ENCODE assay signal across 1 cellular context in the genomic region with DNA sequence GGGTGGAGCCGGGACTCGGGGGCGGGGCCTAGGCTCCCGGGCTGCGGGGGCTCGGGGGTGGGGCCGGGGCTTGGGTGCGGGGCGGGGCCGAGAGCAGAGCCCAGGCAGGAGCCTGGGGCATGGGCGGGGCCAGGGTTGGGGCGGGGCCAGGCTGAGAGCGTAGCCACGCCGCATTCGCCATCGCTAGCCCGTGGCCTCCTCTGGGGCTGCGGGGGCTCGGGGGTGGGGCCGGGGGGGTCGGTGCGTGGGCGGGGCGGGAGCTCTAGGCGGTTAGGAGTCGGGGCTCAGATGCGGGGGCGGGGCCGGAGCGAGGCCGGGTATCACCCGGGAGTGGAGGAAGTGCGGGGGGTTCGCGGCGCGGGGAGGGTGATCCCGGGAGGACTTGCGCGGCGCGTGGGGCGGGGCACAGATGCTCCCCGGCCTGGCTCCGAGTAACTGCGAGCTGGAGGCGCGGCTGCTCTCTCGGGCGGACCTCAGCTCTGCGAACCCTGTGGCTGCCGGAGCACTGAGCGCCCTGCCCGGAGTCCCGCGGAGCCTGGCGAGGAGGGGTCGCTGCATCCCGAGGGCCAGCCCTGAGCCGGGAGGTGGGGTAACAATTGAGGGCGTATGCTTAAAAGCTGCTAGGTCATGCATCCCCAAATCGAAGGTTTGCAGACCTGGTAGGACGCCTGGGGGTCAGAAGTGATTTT.
A peak's percentile ranks its signal among the peaks of the same experiment; 100 is the strongest.
TF ChIP-seq lines count a peak whose summit lies in the region.

No MANE protein-coding gene starts in this region.

TF ChIP-seq in HepG2, 621 proteins besides CTCF, POLR2A, EP300 and RAD21 (continued from another document and continues in another):
- TF ChIP-seq, protein P1, sequence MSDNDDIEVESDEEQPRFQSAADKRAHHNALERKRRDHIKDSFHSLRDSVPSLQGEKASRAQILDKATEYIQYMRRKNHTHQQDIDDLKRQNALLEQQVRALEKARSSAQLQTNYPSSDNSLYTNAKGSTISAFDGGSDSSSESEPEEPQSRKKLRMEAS (IDR thresholded peaks at IDR 0.05): 0 out of 2 replicates have a peak, but pooled peaks have one; percentile 20
- TF ChIP-seq PITX1 (CRISPR knock-in tag; IDR thresholded peaks at IDR 0.05) (peak; percentile 69), ZSCAN20 (CRISPR knock-in tag; IDR thresholded peaks at IDR 0.05; ENCODE audit: borderline replicate concordance) (0 out of 2 replicates have a peak, but pooled peaks have one; percentile 44), ZNF343 (CRISPR knock-in tag; IDR thresholded peaks at IDR 0.05) (peak; percentile 16; the same call in 1 of the 2 replicates), HOXA7 (CRISPR knock-in tag; IDR thresholded peaks at IDR 0.05) (no peak), HNRNPH1 (optimal IDR thresholded peaks at IDR 0.05; ENCODE audit: low read depth, low read length) (no peak), ATF7-NPFF (CRISPR knock-in tag; IDR thresholded peaks at IDR 0.05; ENCODE audit: low read depth) (peak; percentile 92), PHB2 (IDR thresholded peaks at IDR 0.05; ENCODE audit: partially characterized antibody) (no peak), ZMYM4 (CRISPR knock-in tag; IDR thresholded peaks at IDR 0.05) (peak; percentile 74), ZNF451 (CRISPR knock-in tag; IDR thresholded peaks at IDR 0.05) (peak; percentile 66; the same call in 1 of the 2 replicates), CENPT (CRISPR knock-in tag; IDR thresholded peaks at IDR 0.05; ENCODE audit: low read depth) (no peak), ZNF768 (CRISPR knock-in tag; IDR thresholded peaks at IDR 0.05) (peak; percentile 77; the same call in 1 of the 2 replicates), KLF9 (CRISPR knock-in tag; IDR thresholded peaks at IDR 0.05; ENCODE audit: low read depth) (peak; percentile 36; the same call in 1 of the 2 replicates), ZSCAN12 (CRISPR knock-in tag; IDR thresholded peaks at IDR 0.05) (no peak), ZNF263 (CRISPR knock-in tag; IDR thresholded peaks at IDR 0.05) (peak; percentile 100), HOXA5 (CRISPR knock-in tag; IDR thresholded peaks at IDR 0.05) (peak; percentile 74; the same call in 1 of the 2 replicates), ZNF550 (CRISPR knock-in tag; IDR thresholded peaks at IDR 0.05; ENCODE audit: borderline replicate concordance) (no peak), AKAP8 (CRISPR knock-in tag; IDR thresholded peaks at IDR 0.05) (no peak; the same call in 1 of the 2 replicates), ZNF7 (CRISPR knock-in tag; IDR thresholded peaks at IDR 0.05) (no peak), ARNT2 (CRISPR knock-in tag; IDR thresholded peaks at IDR 0.05; ENCODE audit: low read depth) (peak; percentile 49; the same call in 1 of the 2 replicates), ZNF841 (CRISPR knock-in tag; IDR thresholded peaks at IDR 0.05; ENCODE audit: borderline replicate concordance) (no peak), ZNF484 (CRISPR knock-in tag; IDR thresholded peaks at IDR 0.05; ENCODE audit: borderline replicate concordance, low read depth) (no peak), ISL2 (CRISPR knock-in tag; IDR thresholded peaks at IDR 0.05) (0 out of 2 replicates have a peak, but pooled peaks have one; percentile 16), ZNF251 (CRISPR knock-in tag; IDR thresholded peaks at IDR 0.05) (no peak), NR2F2 (IDR thresholded peaks at IDR 0.05; ENCODE audit: borderline replicate concordance, low read depth) (no peak), KLF16 (CRISPR knock-in tag; IDR thresholded peaks at IDR 0.05) (peak in 1 of 2 experiments; percentile 62; a peak in 2 of 4 replicates), ZNF790 (CRISPR knock-in tag; IDR thresholded peaks at IDR 0.05; ENCODE audit: borderline replicate concordance) (no peak), POLR2AphosphoS2 (IDR thresholded peaks at IDR 0.05; ENCODE audit: low read depth, low read length) (no peak), NR2F6 (IDR thresholded peaks at IDR 0.05) (no peak), NR2F6 (CRISPR knock-in tag; IDR thresholded peaks at IDR 0.05) (peak; percentile 53; the same call in 1 of the 2 replicates), ZNF543 (CRISPR knock-in tag; IDR thresholded peaks at IDR 0.05) (no peak), ZNF383 (CRISPR knock-in tag; IDR thresholded peaks at IDR 0.05; ENCODE audit: borderline replicate concordance) (no peak), MAF1 (CRISPR knock-in tag; IDR thresholded peaks at IDR 0.05; ENCODE audit: borderline replicate concordance) (no peak), ZNF556 (CRISPR knock-in tag; IDR thresholded peaks at IDR 0.05; ENCODE audit: borderline replicate concordance) (peak; percentile 65), ZFAT (CRISPR knock-in tag; conservative IDR thresholded peaks at IDR 0.05) (no peak), BCL6 (CRISPR knock-in tag; IDR thresholded peaks at IDR 0.05) (peak; percentile 42; the same call in 1 of the 2 replicates), ZNF558 (CRISPR knock-in tag; IDR thresholded peaks at IDR 0.05; ENCODE audit: borderline replicate concordance) (peak; percentile 31; the same call in 1 of the 2 replicates), ZNF335 (CRISPR knock-in tag; IDR thresholded peaks at IDR 0.05) (no peak; the same call in 1 of the 2 replicates), XBP1 (CRISPR knock-in tag; IDR thresholded peaks at IDR 0.05) (no peak), TCF12 (IDR thresholded peaks at IDR 0.05) (no peak), TCF12 (CRISPR knock-in tag; IDR thresholded peaks at IDR 0.05) (no peak), ZNF121 (CRISPR knock-in tag; IDR thresholded peaks at IDR 0.05) (0 out of 2 replicates have a peak, but pooled peaks have one; percentile 37)
- TF ChIP-seq, protein P2, sequence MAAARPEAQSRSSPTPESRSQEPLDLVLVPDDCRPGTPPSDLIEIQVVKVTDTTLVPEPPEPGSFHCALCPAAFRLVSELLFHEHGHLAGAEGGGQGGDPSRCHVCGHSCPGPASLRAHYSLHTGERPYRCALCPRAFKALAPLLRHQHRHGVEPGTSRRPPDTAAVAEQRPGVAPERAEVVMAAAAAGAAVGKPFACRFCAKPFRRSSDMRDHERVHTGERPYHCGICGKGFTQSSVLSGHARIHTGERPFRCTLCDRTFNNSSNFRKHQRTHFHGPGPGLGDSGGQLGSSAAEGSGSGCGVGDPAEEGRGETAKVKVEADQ (CRISPR knock-in tag; IDR thresholded peaks at IDR 0.05; ENCODE audit: borderline replicate concordance): no peak
- TF ChIP-seq, protein P3, sequence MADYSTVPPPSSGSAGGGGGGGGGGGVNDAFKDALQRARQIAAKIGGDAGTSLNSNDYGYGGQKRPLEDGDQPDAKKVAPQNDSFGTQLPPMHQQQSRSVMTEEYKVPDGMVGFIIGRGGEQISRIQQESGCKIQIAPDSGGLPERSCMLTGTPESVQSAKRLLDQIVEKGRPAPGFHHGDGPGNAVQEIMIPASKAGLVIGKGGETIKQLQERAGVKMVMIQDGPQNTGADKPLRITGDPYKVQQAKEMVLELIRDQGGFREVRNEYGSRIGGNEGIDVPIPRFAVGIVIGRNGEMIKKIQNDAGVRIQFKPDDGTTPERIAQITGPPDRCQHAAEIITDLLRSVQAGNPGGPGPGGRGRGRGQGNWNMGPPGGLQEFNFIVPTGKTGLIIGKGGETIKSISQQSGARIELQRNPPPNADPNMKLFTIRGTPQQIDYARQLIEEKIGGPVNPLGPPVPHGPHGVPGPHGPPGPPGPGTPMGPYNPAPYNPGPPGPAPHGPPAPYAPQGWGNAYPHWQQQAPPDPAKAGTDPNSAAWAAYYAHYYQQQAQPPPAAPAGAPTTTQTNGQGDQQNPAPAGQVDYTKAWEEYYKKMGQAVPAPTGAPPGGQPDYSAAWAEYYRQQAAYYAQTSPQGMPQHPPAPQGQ (CRISPR knock-in tag; IDR thresholded peaks at IDR 0.05; ENCODE audit: borderline replicate concordance): no peak
- TF ChIP-seq, protein P4, sequence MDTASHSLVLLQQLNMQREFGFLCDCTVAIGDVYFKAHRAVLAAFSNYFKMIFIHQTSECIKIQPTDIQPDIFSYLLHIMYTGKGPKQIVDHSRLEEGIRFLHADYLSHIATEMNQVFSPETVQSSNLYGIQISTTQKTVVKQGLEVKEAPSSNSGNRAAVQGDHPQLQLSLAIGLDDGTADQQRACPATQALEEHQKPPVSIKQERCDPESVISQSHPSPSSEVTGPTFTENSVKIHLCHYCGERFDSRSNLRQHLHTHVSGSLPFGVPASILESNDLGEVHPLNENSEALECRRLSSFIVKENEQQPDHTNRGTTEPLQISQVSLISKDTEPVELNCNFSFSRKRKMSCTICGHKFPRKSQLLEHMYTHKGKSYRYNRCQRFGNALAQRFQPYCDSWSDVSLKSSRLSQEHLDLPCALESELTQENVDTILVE (CRISPR knock-in tag; IDR thresholded peaks at IDR 0.05): no peak
- TF ChIP-seq, protein P5, sequence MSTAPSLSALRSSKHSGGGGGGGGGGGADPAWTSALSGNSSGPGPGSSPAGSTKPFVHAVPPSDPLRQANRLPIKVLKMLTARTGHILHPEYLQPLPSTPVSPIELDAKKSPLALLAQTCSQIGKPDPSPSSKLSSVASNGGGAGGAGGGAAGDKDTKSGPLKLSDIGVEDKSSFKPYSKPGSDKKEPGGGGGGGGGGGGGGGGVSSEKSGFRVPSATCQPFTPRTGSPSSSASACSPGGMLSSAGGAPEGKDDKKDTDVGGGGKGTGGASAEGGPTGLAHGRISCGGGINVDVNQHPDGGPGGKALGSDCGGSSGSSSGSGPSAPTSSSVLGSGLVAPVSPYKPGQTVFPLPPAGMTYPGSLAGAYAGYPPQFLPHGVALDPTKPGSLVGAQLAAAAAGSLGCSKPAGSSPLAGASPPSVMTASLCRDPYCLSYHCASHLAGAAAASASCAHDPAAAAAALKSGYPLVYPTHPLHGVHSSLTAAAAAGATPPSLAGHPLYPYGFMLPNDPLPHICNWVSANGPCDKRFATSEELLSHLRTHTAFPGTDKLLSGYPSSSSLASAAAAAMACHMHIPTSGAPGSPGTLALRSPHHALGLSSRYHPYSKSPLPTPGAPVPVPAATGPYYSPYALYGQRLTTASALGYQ (CRISPR knock-in tag; IDR thresholded peaks at IDR 0.05): peak; percentile 34; the same call in 1 of the 2 replicates
- TF ChIP-seq, protein P6, sequence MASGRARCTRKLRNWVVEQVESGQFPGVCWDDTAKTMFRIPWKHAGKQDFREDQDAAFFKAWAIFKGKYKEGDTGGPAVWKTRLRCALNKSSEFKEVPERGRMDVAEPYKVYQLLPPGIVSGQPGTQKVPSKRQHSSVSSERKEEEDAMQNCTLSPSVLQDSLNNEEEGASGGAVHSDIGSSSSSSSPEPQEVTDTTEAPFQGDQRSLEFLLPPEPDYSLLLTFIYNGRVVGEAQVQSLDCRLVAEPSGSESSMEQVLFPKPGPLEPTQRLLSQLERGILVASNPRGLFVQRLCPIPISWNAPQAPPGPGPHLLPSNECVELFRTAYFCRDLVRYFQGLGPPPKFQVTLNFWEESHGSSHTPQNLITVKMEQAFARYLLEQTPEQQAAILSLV (CRISPR knock-in tag; IDR thresholded peaks at IDR 0.05; ENCODE audit: borderline replicate concordance): 0 out of 2 replicates have a peak, but pooled peaks have one; percentile 58
- TF ChIP-seq, protein P7, sequence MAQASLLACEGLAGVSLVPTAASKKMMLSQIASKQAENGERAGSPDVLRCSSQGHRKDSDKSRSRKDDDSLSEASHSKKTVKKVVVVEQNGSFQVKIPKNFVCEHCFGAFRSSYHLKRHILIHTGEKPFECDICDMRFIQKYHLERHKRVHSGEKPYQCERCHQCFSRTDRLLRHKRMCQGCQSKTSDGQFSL (CRISPR knock-in tag; IDR thresholded peaks at IDR 0.05): no peak
- TF ChIP-seq, protein P8, sequence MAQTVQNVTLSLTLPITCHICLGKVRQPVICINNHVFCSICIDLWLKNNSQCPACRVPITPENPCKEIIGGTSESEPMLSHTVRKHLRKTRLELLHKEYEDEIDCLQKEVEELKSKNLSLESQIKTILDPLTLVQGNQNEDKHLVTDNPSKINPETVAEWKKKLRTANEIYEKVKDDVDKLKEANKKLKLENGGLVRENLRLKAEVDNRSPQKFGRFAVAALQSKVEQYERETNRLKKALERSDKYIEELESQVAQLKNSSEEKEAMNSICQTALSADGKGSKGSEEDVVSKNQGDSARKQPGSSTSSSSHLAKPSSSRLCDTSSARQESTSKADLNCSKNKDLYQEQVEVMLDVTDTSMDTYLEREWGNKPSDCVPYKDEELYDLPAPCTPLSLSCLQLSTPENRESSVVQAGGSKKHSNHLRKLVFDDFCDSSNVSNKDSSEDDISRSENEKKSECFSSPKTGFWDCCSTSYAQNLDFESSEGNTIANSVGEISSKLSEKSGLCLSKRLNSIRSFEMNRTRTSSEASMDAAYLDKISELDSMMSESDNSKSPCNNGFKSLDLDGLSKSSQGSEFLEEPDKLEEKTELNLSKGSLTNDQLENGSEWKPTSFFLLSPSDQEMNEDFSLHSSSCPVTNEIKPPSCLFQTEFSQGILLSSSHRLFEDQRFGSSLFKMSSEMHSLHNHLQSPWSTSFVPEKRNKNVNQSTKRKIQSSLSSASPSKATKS (CRISPR knock-in tag; IDR thresholded peaks at IDR 0.05): no peak
- TF ChIP-seq, protein P9, sequence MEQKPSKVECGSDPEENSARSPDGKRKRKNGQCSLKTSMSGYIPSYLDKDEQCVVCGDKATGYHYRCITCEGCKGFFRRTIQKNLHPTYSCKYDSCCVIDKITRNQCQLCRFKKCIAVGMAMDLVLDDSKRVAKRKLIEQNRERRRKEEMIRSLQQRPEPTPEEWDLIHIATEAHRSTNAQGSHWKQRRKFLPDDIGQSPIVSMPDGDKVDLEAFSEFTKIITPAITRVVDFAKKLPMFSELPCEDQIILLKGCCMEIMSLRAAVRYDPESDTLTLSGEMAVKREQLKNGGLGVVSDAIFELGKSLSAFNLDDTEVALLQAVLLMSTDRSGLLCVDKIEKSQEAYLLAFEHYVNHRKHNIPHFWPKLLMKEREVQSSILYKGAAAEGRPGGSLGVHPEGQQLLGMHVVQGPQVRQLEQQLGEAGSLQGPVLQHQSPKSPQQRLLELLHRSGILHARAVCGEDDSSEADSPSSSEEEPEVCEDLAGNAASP (CRISPR knock-in tag; IDR thresholded peaks at IDR 0.05; ENCODE audit: borderline replicate concordance): peak; percentile 70
- TF ChIP-seq, protein P10, sequence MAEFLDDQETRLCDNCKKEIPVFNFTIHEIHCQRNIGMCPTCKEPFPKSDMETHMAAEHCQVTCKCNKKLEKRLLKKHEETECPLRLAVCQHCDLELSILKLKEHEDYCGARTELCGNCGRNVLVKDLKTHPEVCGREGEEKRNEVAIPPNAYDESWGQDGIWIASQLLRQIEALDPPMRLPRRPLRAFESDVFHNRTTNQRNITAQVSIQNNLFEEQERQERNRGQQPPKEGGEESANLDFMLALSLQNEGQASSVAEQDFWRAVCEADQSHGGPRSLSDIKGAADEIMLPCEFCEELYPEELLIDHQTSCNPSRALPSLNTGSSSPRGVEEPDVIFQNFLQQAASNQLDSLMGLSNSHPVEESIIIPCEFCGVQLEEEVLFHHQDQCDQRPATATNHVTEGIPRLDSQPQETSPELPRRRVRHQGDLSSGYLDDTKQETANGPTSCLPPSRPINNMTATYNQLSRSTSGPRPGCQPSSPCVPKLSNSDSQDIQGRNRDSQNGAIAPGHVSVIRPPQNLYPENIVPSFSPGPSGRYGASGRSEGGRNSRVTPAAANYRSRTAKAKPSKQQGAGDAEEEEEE (CRISPR knock-in tag; IDR thresholded peaks at IDR 0.05; ENCODE audit: borderline replicate concordance): no peak
- TF ChIP-seq, protein P11, sequence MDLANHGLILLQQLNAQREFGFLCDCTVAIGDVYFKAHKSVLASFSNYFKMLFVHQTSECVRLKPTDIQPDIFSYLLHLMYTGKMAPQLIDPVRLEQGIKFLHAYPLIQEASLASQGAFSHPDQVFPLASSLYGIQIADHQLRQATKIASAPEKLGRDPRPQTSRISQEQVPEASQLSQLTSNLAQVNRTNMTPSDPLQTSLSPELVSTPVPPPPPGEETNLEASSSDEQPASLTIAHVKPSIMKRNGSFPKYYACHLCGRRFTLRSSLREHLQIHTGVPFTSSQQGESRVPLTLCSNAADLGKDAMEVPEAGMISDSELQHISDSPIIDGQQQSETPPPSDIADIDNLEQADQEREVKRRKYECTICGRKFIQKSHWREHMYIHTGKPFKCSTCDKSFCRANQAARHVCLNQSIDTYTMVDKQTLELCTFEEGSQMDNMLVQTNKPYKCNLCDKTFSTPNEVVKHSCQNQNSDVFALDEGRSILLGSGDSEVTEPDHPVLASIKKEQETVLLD (CRISPR knock-in tag; IDR thresholded peaks at IDR 0.05; ENCODE audit: low read depth): peak; percentile 52; the same call in 1 of the 2 replicates
